In genomic region chr13:51803018-51803417, GRCh38 we compare ENCODE assay signal across 8 cellular contexts. TPM values are rescaled to one million over a fixed set of nuclear protein-coding genes. Genes with fewer than 3 reads are reported as not detected.
A peak's percentile ranks its signal among the peaks of the same experiment; 100 is the strongest.
DNase-seq lines count a peak whose midpoint lies in the region; ATAC-seq and TF ChIP-seq lines count a peak whose summit lies in the region.

No MANE protein-coding gene starts in this region.

- peak overlapping the region; percentile 94 for H3K4me3 Mint-ChIP-seq in T-helper 2 cell treated with Interferon-gamma antibody and Interleukin-4, amounts not matched to agents 5 μg/mL and 100 μg/mL, for 36 hours
- peak overlapping the region; percentile 96 for H3K4me3 Mint-ChIP-seq in activated naive CD4-positive, alpha-beta T cell treated with anti-CD3 and anti-CD28 coated beads, Interleukin-2, amount 50 U/mL, for 24 hours

- no peak for TF ChIP-seq EP300 in stomach (IDR thresholded peaks at IDR 0.05)

- H3K9me3 Mint-ChIP-seq in T-helper 2 cell treated with Interferon-gamma antibody and Interleukin-4, amounts not matched to agents 5 μg/mL and 100 μg/mL, for 36 hours = no peaks in the 10 kb centered on the region
- no peaks in the 10 kb centered on the region for H3K9me3 Mint-ChIP-seq in activated naive CD4-positive, alpha-beta T cell treated with anti-CD3 and anti-CD28 coated beads, Interleukin-2, amount 50 U/mL, for 24 hours

- no peak for DNase-seq in T-helper 2 cell treated with Interferon-gamma antibody and Interleukin-4, amounts not matched to agents 5 μg/mL and 100 μg/mL, for 36 hours (ENCODE audit: low spot score)
- DNase-seq in T-helper 2 cell = no peak
- DNase-seq in stomach = no peak
- no peak for DNase-seq in activated gamma-delta T cell (lab: John Stamatoyannopoulos, UW)
- DNase-seq in kidney tubule cell (ENCODE audit: low spot score) = no peak

- no peaks in the 10 kb centered on the region for H3K36me3 Mint-ChIP-seq in T-helper 2 cell treated with Interferon-gamma antibody and Interleukin-4, amounts not matched to agents 5 μg/mL and 100 μg/mL, for 36 hours (ENCODE audit: low read depth)
- no peaks in the 10 kb centered on the region for H3K36me3 Mint-ChIP-seq in activated naive CD4-positive, alpha-beta T cell treated with anti-CD3 and anti-CD28 coated beads, Interleukin-2, amount 50 U/mL, for 24 hours

- H3K4me1 Mint-ChIP-seq in T-helper 2 cell treated with Interferon-gamma antibody and Interleukin-4, amounts not matched to agents 5 μg/mL and 100 μg/mL, for 36 hours (ENCODE audit: low read depth) = peaks cover 30% of the 10 kb centered on the region
- H3K4me1 Mint-ChIP-seq in activated naive CD4-positive, alpha-beta T cell treated with anti-CD3 and anti-CD28 coated beads, Interleukin-2, amount 50 U/mL, for 24 hours = peaks cover 45% of the 10 kb centered on the region

- 30 to 50% (median 35%) methylated on average over 5 of the region's 5 CpGs for WGBS in stomach, 5 donors

- peak overlapping the region; percentile 100 for H3K27ac Mint-ChIP-seq in T-helper 2 cell treated with Interferon-gamma antibody and Interleukin-4, amounts not matched to agents 5 μg/mL and 100 μg/mL, for 36 hours
- H3K27ac Mint-ChIP-seq in activated naive CD4-positive, alpha-beta T cell treated with anti-CD3 and anti-CD28 coated beads, Interleukin-2, amount 50 U/mL, for 24 hours = peak overlapping the region; percentile 98

- H3K9me3 ChIP-seq in iPS-20b (ENCODE audit: insufficient read depth, low read depth, low read length) (no peaks in the 10 kb centered on the region), stomach (no peaks in the 10 kb centered on the region)

- H3K4me1 ChIP-seq in iPS-20b (ENCODE audit: insufficient read depth, low read length) = peaks cover 37% of the 10 kb centered on the region
- peaks cover 26 to 53% (median 43%) of the 10 kb centered on the region in 4 donors for H3K4me1 ChIP-seq in stomach

- no peak overlapping the region for H3K27ac ChIP-seq in iPS-20b (ENCODE audit: low read length)
- peak overlapping the region; percentile 98 to 100 (median 100) for H3K27ac ChIP-seq in stomach

- H3K36me3 ChIP-seq in iPS-20b (ENCODE audit: insufficient read depth, low read depth, low read length) (no peaks in the 10 kb centered on the region), stomach (peaks cover 4 to 7% (median 5%) of the 10 kb centered on the region in 4 donors)

- H3K27me3 ChIP-seq in iPS-20b (ENCODE audit: insufficient read depth, low read length) (peaks cover 6% of the 10 kb centered on the region; the same call in 1 of the 2 replicates), stomach (no peaks in the 10 kb centered on the region)

- no peak for TF ChIP-seq POLR2A in stomach (IDR thresholded peaks at IDR 0.05)

- peak overlapping the region; percentile 89 for H3K4me3 ChIP-seq in iPS-20b (ENCODE audit: low read length)
- peak overlapping the region; percentile 50 to 88 (median 72) for H3K4me3 ChIP-seq in stomach

- intact Hi-C loops in stomach (cut with DNase I; ENCODE audit: low total_unique reads) = no loop called here

- no peak for ATAC-seq in HG03354 (IDR thresholded peaks at IDR 0.05; ENCODE audit: poor library complexity, severe bottlenecking, unreplicated experiment)

- H3K9ac ChIP-seq in iPS-20b (ENCODE audit: low read depth, low read length) = peak overlapping the region; percentile 91; the same call in 1 of the 2 replicates

- no peak for TF ChIP-seq CTCF in stomach (IDR thresholded peaks at IDR 0.05)

- peaks cover 7% of the 10 kb centered on the region for H3K27me3 Mint-ChIP-seq in T-helper 2 cell treated with Interferon-gamma antibody and Interleukin-4, amounts not matched to agents 5 μg/mL and 100 μg/mL, for 36 hours (ENCODE audit: low read depth)
- H3K27me3 Mint-ChIP-seq in activated naive CD4-positive, alpha-beta T cell treated with anti-CD3 and anti-CD28 coated beads, Interleukin-2, amount 50 U/mL, for 24 hours = no peaks in the 10 kb centered on the region

RNA-seq across cellular contexts. Expression of gene DHRS12, which starts 0.9 kb away (rescaled TPM):
- total RNA-seq in stomach = 10 to 100 TPM in 2 of 5 donors, 1 to 10 TPM in 2, not detected in 1; 4.2 to 18.1 (median 10.6) TPM
- polyA plus RNA-seq in stomach = 10 to 100 TPM; 14.1 to 27.2 (median 20.9) TPM

RNA-seq across cellular contexts. Expression of gene TMEM272, which starts 42.0 kb away (rescaled TPM):
- under 1 TPM in 1 of 5 donors, not detected in 4; 0.37 TPM for total RNA-seq in stomach
- under 1 TPM in 1 of 3 donors, not detected in 2; 0.03 TPM for polyA plus RNA-seq in stomach

RNA-seq across cellular contexts. Expression of gene CCDC70, which starts 58.8 kb away (rescaled TPM):
- not detected for total RNA-seq in stomach
- polyA plus RNA-seq in stomach = not detected
